ENCODE assay signal across 32 cellular contexts in the genomic region with DNA sequence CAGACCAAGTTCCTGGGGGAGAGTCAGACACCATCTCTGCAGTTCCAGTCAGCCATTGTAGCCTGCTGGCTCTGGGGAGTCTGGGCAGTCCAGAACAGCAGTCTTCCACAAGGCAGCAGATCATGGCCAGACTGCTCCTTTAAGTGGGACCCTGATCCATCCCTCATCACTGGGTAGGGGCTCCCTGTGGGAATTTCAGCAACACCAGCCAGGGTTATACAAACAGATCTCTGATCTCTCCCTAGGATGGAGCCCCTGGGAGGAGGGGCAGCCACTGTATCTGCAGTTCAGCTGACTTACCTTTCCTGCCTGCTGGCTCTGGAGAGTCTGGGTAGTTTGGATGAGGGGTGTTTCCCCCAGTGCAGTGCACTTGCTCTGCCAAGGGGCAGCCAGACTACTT. TPM values are rescaled to one million over a fixed set of nuclear protein-coding genes. Genes with fewer than 3 reads are reported as not detected.
"Had no signal": no experiment of that assay in that cellular context is flagged by ENCODE, and none has a peak within 500 bp of the region (broad histone marks: within the 10 kb centered on the region; RNA-seq: fewer than 3 reads in every experiment).

No MANE protein-coding gene starts in this region.

- H3K27me3 ChIP-seq: colonic mucosa, dorsolateral prefrontal cortex, esophagus muscularis mucosa, esophagus squamous epithelium, foreskin keratinocyte, gastrocnemius medialis, gastroesophageal sphincter, heart left ventricle, heart right ventricle had no signal

- ATAC-seq: effector memory CD8-positive, alpha-beta T cell; esophagus mucosa; foreskin keratinocyte; gastrocnemius medialis; gastroesophageal sphincter; heart left ventricle; heart right ventricle had no signal

- H3K9me3 ChIP-seq: colonic mucosa, gastrocnemius medialis had no signal

- H3K4me1 ChIP-seq: colonic mucosa, esophagus squamous epithelium, foreskin keratinocyte, gastrocnemius medialis, heart left ventricle, heart right ventricle had no signal

- H3K4me3 ChIP-seq: colonic mucosa, coronary artery, dorsolateral prefrontal cortex, esophagus muscularis mucosa, esophagus squamous epithelium, gastrocnemius medialis, gastroesophageal sphincter, heart left ventricle, heart right ventricle had no signal

- H3K27ac ChIP-seq: colonic mucosa, coronary artery, dorsolateral prefrontal cortex, epithelial cell of prostate, esophagus muscularis mucosa, esophagus squamous epithelium, foreskin keratinocyte, gastrocnemius medialis, gastroesophageal sphincter, heart left ventricle, heart right ventricle had no signal

- H3K36me3 ChIP-seq: colonic mucosa, esophagus muscularis mucosa, esophagus squamous epithelium, gastrocnemius medialis, gastroesophageal sphincter, heart left ventricle, heart right ventricle had no signal

- FAIRE-seq: colon, endometrium, endothelial cell of umbilical vein, frontal cortex had no signal

- DNase-seq: colonic mucosa; cortex of kidney; dermis blood vessel endothelial cell; dorsolateral prefrontal cortex; effector CD4-positive, alpha-beta T cell; effector CD8-positive, alpha-beta T cell; effector memory CD4-positive, alpha-beta T cell; effector memory CD8-positive, alpha-beta T cell; endodermal cell; erythroblast; esophagus squamous epithelium; foreskin fibroblast; foreskin keratinocyte; foreskin melanocyte; gastrocnemius medialis; glutamatergic neuron; head of caudate nucleus; heart left ventricle; heart right ventricle had no signal

RNA-seq across cellular contexts. Expression of a gene that starts 42.1 kb away (rescaled TPM):
- total RNA-seq: dermis blood vessel endothelial cell, dermis microvascular lymphatic vessel endothelial cell, endothelial cell of umbilical vein, fibroblast of lung, fibroblast of villous mesenchyme, foreskin keratinocyte, glomerular endothelial cell had no signal
- polyA plus RNA-seq: endothelial cell of umbilical vein, fibroblast of lung, foreskin keratinocyte, heart left ventricle, heart right ventricle had no signal
